ENCODE assay signal across 27 cellular contexts in genomic region chr10:48777056-48777455, GRCh38.
"Had no signal": no experiment of that assay in that cellular context is flagged by ENCODE, and none has a peak within 500 bp of the region (broad histone marks: within the 10 kb centered on the region; RNA-seq: fewer than 3 reads in every experiment).

No MANE protein-coding gene starts in this region.

- H3K36me3 ChIP-seq: esophagus squamous epithelium, gastroesophageal sphincter had no signal

- H3K9me3 Mint-ChIP-seq: activated CD4-positive, alpha-beta memory T cell treated with anti-CD3 and anti-CD28 coated beads for 36 hours; activated CD4-positive, alpha-beta T cell treated with anti-CD3 and anti-CD28 coated beads, Interleukin-2, amount 10 ng/mL, durations not matched to agents 24 days and 14 days; activated naive CD4-positive, alpha-beta T cell treated with anti-CD3 and anti-CD28 coated beads, Interleukin-2, amount 10 ng/mL, durations not matched to agents 7 days and 5 days; activated T-cell treated with anti-CD3 and anti-CD28 coated beads, Interleukin-2, amount 50 U/mL, for 24 hours; activated T-cell treated with anti-CD3 and anti-CD28 coated beads, Interleukin-2, amount 50 U/mL, for 72 hours; effector memory CD8-positive, alpha-beta T cell had no signal

- DNase-seq: activated CD4-positive, alpha-beta memory T cell treated with anti-CD3 and anti-CD28 coated beads for 36 hours; activated CD4-positive, alpha-beta T cell treated with anti-CD3 and anti-CD28 coated beads for 36 hours; activated CD4-positive, alpha-beta T cell treated with anti-CD3 and anti-CD28 coated beads, Interleukin-2, amount 10 ng/mL, durations not matched to agents 24 days and 14 days; activated CD4-positive, CD25-positive, alpha-beta regulatory T cell; activated CD4-positive, CD25-positive, alpha-beta regulatory T cell treated with anti-CD3 and anti-CD28 coated beads, Interleukin-2, amount 50 U/mL, for 72 hours; activated CD8-positive, alpha-beta memory T cell treated with anti-CD3 and anti-CD28 coated beads for 24 hours; activated CD8-positive, alpha-beta memory T cell treated with anti-CD3 and anti-CD28 coated beads, Interleukin-2, amount 50 U/mL, for 4 hours; activated gamma-delta T cell; activated naive CD4-positive, alpha-beta T cell; activated naive CD4-positive, alpha-beta T cell treated with anti-CD3 and anti-CD28 coated beads, Interleukin-2, amount 10 ng/mL, durations not matched to agents 7 days and 5 days; activated T-cell treated with anti-CD3 and anti-CD28 coated beads for 4 hours; activated T-cell treated with anti-CD3 and anti-CD28 coated beads, Interleukin-2, amount 50 U/mL, for 24 hours; activated T-cell treated with anti-CD3 and anti-CD28 coated beads, Interleukin-2, amount 50 U/mL, for 72 hours; amniotic stem cell; anterior cingulate cortex; body of pancreas; caudate nucleus; cortex of kidney; dermis blood vessel endothelial cell; effector CD4-positive, alpha-beta T cell; effector memory CD8-positive, alpha-beta T cell; erythroblast; esophagus squamous epithelium; foreskin melanocyte; T-helper 2 cell had no signal

- H3K9me3 ChIP-seq: body of pancreas, esophagus squamous epithelium, gastroesophageal sphincter had no signal

- H3K27me3 ChIP-seq: body of pancreas, esophagus squamous epithelium, gastroesophageal sphincter had no signal

- H3K4me3 ChIP-seq: body of pancreas, esophagus squamous epithelium, gastroesophageal sphincter had no signal

- H3K27ac Mint-ChIP-seq: activated CD4-positive, alpha-beta memory T cell treated with anti-CD3 and anti-CD28 coated beads for 36 hours; activated CD4-positive, alpha-beta T cell treated with anti-CD3 and anti-CD28 coated beads for 36 hours; activated CD4-positive, alpha-beta T cell treated with anti-CD3 and anti-CD28 coated beads, Interleukin-2, amount 10 ng/mL, durations not matched to agents 24 days and 14 days; activated naive CD4-positive, alpha-beta T cell treated with anti-CD3 and anti-CD28 coated beads, Interleukin-2, amount 10 ng/mL, durations not matched to agents 7 days and 5 days; activated naive CD8-positive, alpha-beta T cell; activated T-cell treated with anti-CD3 and anti-CD28 coated beads, Interleukin-2, amount 50 U/mL, for 24 hours; activated T-cell treated with anti-CD3 and anti-CD28 coated beads, Interleukin-2, amount 50 U/mL, for 72 hours; effector memory CD8-positive, alpha-beta T cell had no signal

- H3K27ac ChIP-seq: body of pancreas, esophagus squamous epithelium, gastroesophageal sphincter had no signal

- H3K36me3 Mint-ChIP-seq: activated CD4-positive, alpha-beta memory T cell treated with anti-CD3 and anti-CD28 coated beads for 36 hours; activated naive CD4-positive, alpha-beta T cell treated with anti-CD3 and anti-CD28 coated beads, Interleukin-2, amount 10 ng/mL, durations not matched to agents 7 days and 5 days; activated naive CD8-positive, alpha-beta T cell had no signal

- H3K27me3 Mint-ChIP-seq: activated CD4-positive, alpha-beta memory T cell treated with anti-CD3 and anti-CD28 coated beads for 36 hours; activated CD4-positive, alpha-beta T cell treated with anti-CD3 and anti-CD28 coated beads for 36 hours; activated naive CD4-positive, alpha-beta T cell treated with anti-CD3 and anti-CD28 coated beads, Interleukin-2, amount 10 ng/mL, durations not matched to agents 7 days and 5 days; activated naive CD8-positive, alpha-beta T cell; activated T-cell treated with anti-CD3 and anti-CD28 coated beads, Interleukin-2, amount 50 U/mL, for 24 hours had no signal

- ATAC-seq: activated CD4-positive, alpha-beta T cell treated with anti-CD3 and anti-CD28 coated beads for 36 hours; activated T-cell treated with anti-CD3 and anti-CD28 coated beads, Interleukin-2, amount 50 U/mL, for 72 hours; body of pancreas; effector memory CD8-positive, alpha-beta T cell; gastroesophageal sphincter had no signal

- H3K4me3 Mint-ChIP-seq: activated CD4-positive, alpha-beta memory T cell treated with anti-CD3 and anti-CD28 coated beads for 36 hours; activated CD4-positive, alpha-beta T cell treated with anti-CD3 and anti-CD28 coated beads for 36 hours; activated CD4-positive, alpha-beta T cell treated with anti-CD3 and anti-CD28 coated beads, Interleukin-2, amount 10 ng/mL, durations not matched to agents 24 days and 14 days; activated naive CD4-positive, alpha-beta T cell treated with anti-CD3 and anti-CD28 coated beads, Interleukin-2, amount 10 ng/mL, durations not matched to agents 7 days and 5 days; activated naive CD8-positive, alpha-beta T cell; activated T-cell treated with anti-CD3 and anti-CD28 coated beads, Interleukin-2, amount 50 U/mL, for 24 hours; activated T-cell treated with anti-CD3 and anti-CD28 coated beads, Interleukin-2, amount 50 U/mL, for 72 hours; effector memory CD8-positive, alpha-beta T cell had no signal

- H3K4me1 Mint-ChIP-seq: activated CD4-positive, alpha-beta T cell treated with anti-CD3 and anti-CD28 coated beads for 36 hours; activated CD4-positive, alpha-beta T cell treated with anti-CD3 and anti-CD28 coated beads, Interleukin-2, amount 10 ng/mL, durations not matched to agents 24 days and 14 days; activated naive CD4-positive, alpha-beta T cell treated with anti-CD3 and anti-CD28 coated beads, Interleukin-2, amount 10 ng/mL, durations not matched to agents 7 days and 5 days had no signal

- H3K4me1 ChIP-seq: body of pancreas, esophagus squamous epithelium, gastroesophageal sphincter had no signal
